Comparison of ENCODE assay signal across 1 cellular context in the genomic region with DNA sequence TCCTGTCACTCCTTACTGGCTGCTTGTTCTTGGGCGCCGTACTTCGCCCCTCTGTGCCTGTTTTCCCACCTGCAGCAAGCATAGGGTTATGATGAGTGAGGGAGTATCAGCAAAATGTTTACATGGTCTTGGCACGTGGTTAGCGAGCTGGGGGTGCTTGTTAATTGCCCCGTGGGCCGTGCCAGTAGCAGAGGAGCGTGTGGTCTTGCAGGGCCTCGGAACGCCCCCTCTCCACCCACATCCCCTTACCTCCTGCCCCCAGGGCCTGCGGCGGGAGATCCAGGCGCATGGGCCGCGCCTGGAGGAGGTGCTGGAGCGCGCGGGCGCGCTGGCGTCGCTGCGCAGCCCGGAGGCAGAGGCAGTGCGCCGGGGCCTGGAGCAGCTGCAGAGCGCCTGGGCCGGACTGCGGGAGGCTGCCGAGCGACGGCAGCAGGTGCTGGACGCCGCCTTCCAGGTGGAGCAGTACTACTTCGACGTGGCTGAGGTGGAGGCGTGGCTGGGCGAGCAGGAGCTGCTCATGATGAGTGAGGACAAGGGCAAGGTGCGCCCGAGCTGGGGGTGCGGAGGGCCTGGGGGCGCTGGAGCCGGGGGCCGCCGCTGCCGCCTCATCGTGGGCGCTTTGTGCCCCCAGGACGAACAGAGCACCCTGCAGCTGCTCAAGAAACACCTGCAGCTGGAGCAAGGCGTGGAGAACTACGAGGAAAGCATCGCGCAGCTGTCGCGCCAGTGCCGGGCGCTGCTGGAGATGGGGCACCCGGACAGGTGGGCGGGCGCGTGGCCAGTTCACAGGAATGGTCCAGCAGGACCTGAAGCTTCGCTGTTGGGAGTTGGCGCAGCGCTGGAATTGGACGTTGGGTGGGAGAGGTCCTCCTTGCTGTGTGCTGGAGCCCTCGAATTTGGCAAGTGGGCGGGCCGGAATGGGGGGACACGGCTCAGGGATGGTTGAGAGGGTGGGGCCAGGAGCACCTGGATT.
TF ChIP-seq lines count a peak whose summit lies in the region.

No MANE protein-coding gene starts in this region.

TF ChIP-seq in SK-N-SH, 30 proteins besides CTCF, POLR2A, EP300 and RAD21:
- TF ChIP-seq TAF1 (IDR thresholded peaks at IDR 0.05; ENCODE audit: borderline replicate concordance, low read depth, low read length) (no peak), CHD2 (IDR thresholded peaks at IDR 0.05; ENCODE audit: low read length, partially characterized antibody) (no peak), REST (IDR thresholded peaks at IDR 0.05; ENCODE audit: low read depth, low read length) (no peak), RCOR1 (IDR thresholded peaks at IDR 0.05; ENCODE audit: low read length) (no peak), SMC3 (IDR thresholded peaks at IDR 0.05; ENCODE audit: low read depth, low read length) (no peak), GATA2 (CRISPR knock-in tag; IDR thresholded peaks at IDR 0.05) (no peak), GABPA (IDR thresholded peaks at IDR 0.05; ENCODE audit: low read depth) (no peak)
TF ChIP-seq in SK-N-SH: peak in this region for 0.
